ENCODE assay signal across 8 cellular contexts in the genomic region with DNA sequence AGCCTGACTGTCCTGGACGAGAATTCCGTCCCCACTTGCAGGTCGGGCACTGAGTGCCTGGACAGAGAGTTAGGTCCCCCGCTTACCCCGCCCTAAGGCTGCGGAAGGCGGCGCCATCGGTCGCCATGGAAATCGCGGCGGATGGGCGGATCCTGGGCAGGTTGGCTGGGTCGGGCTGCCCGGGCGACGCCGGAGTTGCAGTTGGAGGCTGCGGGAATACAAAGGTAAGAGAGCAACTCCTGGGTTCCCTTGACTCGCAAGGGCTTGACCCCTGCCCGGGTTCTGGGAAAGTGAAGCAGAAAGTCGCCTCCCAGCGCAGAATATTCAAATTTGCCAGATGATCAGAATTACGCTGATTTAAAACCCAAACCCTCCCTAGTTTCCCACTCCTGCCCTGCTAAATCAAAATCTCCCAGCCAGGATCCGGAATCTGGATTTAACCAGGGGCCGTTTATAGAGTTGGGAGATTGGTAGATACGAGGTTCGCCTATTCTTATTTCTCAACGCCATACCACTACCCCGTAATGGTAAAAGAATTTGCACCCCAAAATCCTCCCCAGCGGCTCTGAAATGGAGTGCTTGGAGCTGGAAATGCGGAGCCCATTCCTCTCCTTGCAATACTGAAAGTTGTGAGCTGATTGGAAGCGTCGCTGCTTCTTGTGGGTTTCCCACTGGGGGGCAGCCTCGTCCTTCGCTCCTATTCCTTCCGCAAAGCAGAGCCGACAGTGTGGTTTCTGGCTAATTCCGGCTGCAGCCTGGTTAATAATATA.
A peak's percentile ranks its signal among the peaks of the same experiment; 100 is the strongest.
DNase-seq lines count a peak whose midpoint lies in the region; ATAC-seq and TF ChIP-seq lines count a peak whose summit lies in the region.

No MANE protein-coding gene starts in this region.

- peak; percentile 50 for ATAC-seq in HG03175 (IDR thresholded peaks at IDR 0.05; ENCODE audit: unreplicated experiment)
- no peak for ATAC-seq in GM18861 (IDR thresholded peaks at IDR 0.05; ENCODE audit: unreplicated experiment)

- TF ChIP-seq CTCF in brain (conservative IDR thresholded peaks at IDR 0.05), result peak; percentile 73 to 75

- peaks cover 16% of the 10 kb centered on the region for H3K4me1 Mint-ChIP-seq in brain

- no peaks in the 10 kb centered on the region for H3K36me3 Mint-ChIP-seq in brain

- peak overlapping the region; percentile 82 to 96 (median 91) for H3K27ac Mint-ChIP-seq in brain

- H3K4me3 Mint-ChIP-seq in brain, result peak overlapping the region; percentile 91 to 98 (median 95)

- peak; percentile 59 for DNase-seq in activated CD8-positive, alpha-beta memory T cell treated with anti-CD3 and anti-CD28 coated beads, Interleukin-2, amount 50 U/mL, for 48 hours
- no peak for DNase-seq in activated CD8-positive, alpha-beta memory T cell treated with anti-CD3 and anti-CD28 coated beads, Interleukin-2, amount 50 U/mL, for 4 hours
- DNase-seq in NCI-H526 treated with DMSO at 0.1 percent for 48 hours (lab: John Stamatoyannopoulos, UW) (peak; percentile 65), hippocampal formation (lab: John Stamatoyannopoulos, UW) (peak; percentile 63 to 70), pons (ENCODE audit: low spot score) (peak; percentile 63)

- peaks cover 22% of the 10 kb centered on the region for H3K27me3 Mint-ChIP-seq in brain

- peaks cover 6 to 12% (median 10%) of the 10 kb centered on the region in 5 experiments for H3K9me3 Mint-ChIP-seq in brain
